In genomic region chr19:32971715-32972540, GRCh38 we compare ENCODE assay signal across 1 cellular context.
TF ChIP-seq lines count a peak whose summit lies in the region.

TSS of gene CEP89 (minus strand) at chr19:32971958. CDS start at chr19:32971874, 84 bp downstream.
A gene with protein sequence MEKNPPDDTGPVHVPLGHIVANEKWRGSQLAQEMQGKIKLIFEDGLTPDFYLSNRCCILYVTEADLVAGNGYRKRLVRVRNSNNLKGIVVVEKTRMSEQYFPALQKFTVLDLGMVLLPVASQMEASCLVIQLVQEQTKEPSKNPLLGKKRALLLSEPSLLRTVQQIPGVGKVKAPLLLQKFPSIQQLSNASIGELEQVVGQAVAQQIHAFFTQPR (plus strand): TSS chr19:32972242. CDS start chr19:32973197, 955 bp downstream.

TF ChIP-seq in K562, 482 proteins besides CTCF, POLR2A, EP300 and RAD21 (continued from another document and continues in another):
- TF ChIP-seq POLR2G (IDR thresholded peaks at IDR 0.05; ENCODE audit: low read depth, low read length) (peak; percentile 88), CREM (IDR thresholded peaks at IDR 0.05; ENCODE audit: low read depth) (peak; percentile 67), HDAC1 (IDR thresholded peaks at IDR 0.05) (peak; percentile 19 to 96; a peak in 3 of 4 replicates), TCF3 (CRISPR knock-in tag; IDR thresholded peaks at IDR 0.05) (no peak), MGA (IDR thresholded peaks at IDR 0.05) (peak; percentile 32; the same call in 1 of the 2 replicates), ZNF76 (CRISPR knock-in tag; IDR thresholded peaks at IDR 0.05; ENCODE audit: borderline replicate concordance) (no peak), TOE1 (IDR thresholded peaks at IDR 0.05; ENCODE audit: borderline replicate concordance) (peak; percentile 27; the same call in 1 of the 2 replicates), TOE1 (CRISPR knock-in tag; IDR thresholded peaks at IDR 0.05; ENCODE audit: borderline replicate concordance, low read depth) (no peak), HDAC2 (IDR thresholded peaks at IDR 0.05) (peak; percentile 14; the same call in 1 of the 2 replicates), ZFP91 (CRISPR knock-in tag; IDR thresholded peaks at IDR 0.05) (no peak), VEZF1 (CRISPR knock-in tag; IDR thresholded peaks at IDR 0.05) (peak; percentile 59; the same call in 1 of the 2 replicates), POLR2H (tag; IDR thresholded peaks at IDR 0.05; ENCODE audit: low read depth) (peak; percentile 60; the same call in 1 of the 2 replicates), NCOA6 (IDR thresholded peaks at IDR 0.05) (no peak), EHMT2 (IDR thresholded peaks at IDR 0.05) (no peak), CHAMP1 (IDR thresholded peaks at IDR 0.05) (no peak), CLOCK (CRISPR knock-in tag; IDR thresholded peaks at IDR 0.05; ENCODE audit: borderline replicate concordance) (no peak), SOX6 (IDR thresholded peaks at IDR 0.05) (0 out of 2 replicates have a peak, but pooled peaks have one; percentile 31), ZSCAN32 (CRISPR knock-in tag; IDR thresholded peaks at IDR 0.05) (no peak), NEUROD1 (IDR thresholded peaks at IDR 0.05; ENCODE audit: borderline replicate concordance, low read depth, low read length, partially characterized antibody) (peak; percentile 99), MXI1 (IDR thresholded peaks at IDR 0.05; ENCODE audit: low read depth, low read length) (peak; percentile 91; the same call in 1 of the 2 replicates), SP1 (CRISPR knock-in tag; IDR thresholded peaks at IDR 0.05) (peak; percentile 94), GABPA (tag; conservative IDR thresholded peaks at IDR 0.05; ENCODE audit: low read depth) (peak; percentile 94), CBFA2T2 (conservative IDR thresholded peaks at IDR 0.05) (no peak), NCOA2 (IDR thresholded peaks at IDR 0.05; ENCODE audit: partially characterized antibody in 2 of 2) (no peak), TBP (optimal IDR thresholded peaks at IDR 0.05; ENCODE audit: low read depth, low read length) (peak; percentile 72), SMAD3 (CRISPR knock-in tag; conservative IDR thresholded peaks at IDR 0.05) (no peak), SETDB1 (IDR thresholded peaks at IDR 0.05; ENCODE audit: low read length) (no peak), ZNF551 (CRISPR knock-in tag; IDR thresholded peaks at IDR 0.05) (no peak), TAF9B (IDR thresholded peaks at IDR 0.05; ENCODE audit: partially characterized antibody) (no peak), ZNF197 (CRISPR knock-in tag; IDR thresholded peaks at IDR 0.05; ENCODE audit: low read depth) (no peak), NELFE (IDR thresholded peaks at IDR 0.05; ENCODE audit: insufficient read depth, insufficient read length) (no peak)
- TF ChIP-seq, protein P1, sequence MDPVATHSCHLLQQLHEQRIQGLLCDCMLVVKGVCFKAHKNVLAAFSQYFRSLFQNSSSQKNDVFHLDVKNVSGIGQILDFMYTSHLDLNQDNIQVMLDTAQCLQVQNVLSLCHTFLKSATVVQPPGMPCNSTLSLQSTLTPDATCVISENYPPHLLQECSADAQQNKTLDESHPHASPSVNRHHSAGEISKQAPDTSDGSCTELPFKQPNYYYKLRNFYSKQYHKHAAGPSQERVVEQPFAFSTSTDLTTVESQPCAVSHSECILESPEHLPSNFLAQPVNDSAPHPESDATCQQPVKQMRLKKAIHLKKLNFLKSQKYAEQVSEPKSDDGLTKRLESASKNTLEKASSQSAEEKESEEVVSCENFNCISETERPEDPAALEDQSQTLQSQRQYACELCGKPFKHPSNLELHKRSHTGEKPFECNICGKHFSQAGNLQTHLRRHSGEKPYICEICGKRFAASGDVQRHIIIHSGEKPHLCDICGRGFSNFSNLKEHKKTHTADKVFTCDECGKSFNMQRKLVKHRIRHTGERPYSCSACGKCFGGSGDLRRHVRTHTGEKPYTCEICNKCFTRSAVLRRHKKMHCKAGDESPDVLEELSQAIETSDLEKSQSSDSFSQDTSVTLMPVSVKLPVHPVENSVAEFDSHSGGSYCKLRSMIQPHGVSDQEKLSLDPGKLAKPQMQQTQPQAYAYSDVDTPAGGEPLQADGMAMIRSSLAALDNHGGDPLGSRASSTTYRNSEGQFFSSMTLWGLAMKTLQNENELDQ (CRISPR knock-in tag; IDR thresholded peaks at IDR 0.05; ENCODE audit: borderline replicate concordance) = no peak
- TF ChIP-seq, protein P2, sequence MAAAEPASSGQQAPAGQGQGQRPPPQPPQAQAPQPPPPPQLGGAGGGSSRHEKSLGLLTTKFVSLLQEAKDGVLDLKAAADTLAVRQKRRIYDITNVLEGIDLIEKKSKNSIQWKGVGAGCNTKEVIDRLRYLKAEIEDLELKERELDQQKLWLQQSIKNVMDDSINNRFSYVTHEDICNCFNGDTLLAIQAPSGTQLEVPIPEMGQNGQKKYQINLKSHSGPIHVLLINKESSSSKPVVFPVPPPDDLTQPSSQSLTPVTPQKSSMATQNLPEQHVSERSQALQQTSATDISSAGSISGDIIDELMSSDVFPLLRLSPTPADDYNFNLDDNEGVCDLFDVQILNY (CRISPR knock-in tag; IDR thresholded peaks at IDR 0.05) = no peak
